In the genomic region with DNA sequence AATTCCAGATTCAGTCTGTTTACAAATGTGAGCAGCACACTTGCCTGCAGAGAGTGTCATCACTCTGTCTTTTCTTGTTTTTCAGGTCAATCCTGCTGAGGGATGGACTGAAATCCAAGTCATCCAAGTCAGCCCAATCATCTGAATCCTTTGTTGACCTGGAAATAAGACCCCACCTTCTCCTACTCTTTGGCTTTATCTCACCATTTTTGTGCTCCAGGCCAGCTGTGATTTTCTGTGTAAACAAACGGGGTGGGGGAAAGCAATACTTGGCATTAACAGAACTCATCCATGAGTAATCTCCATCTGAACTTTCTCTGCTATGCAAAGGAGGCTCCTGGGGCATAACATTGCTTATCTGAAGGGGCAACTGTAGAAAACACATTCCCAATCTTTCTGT, we compare ENCODE assay signal across 18 cellular contexts. TPM values are rescaled to one million over a fixed set of nuclear protein-coding genes. Genes with fewer than 3 reads are reported as not detected.
A peak's percentile ranks its signal among the peaks of the same experiment; 100 is the strongest.
DNase-seq lines count a peak whose midpoint lies in the region; ATAC-seq and TF ChIP-seq lines count a peak whose summit lies in the region.
"Had no signal": no experiment of that assay in that cellular context is flagged by ENCODE, and none has a peak within 500 bp of the region (broad histone marks: within the 10 kb centered on the region; RNA-seq: fewer than 3 reads in every experiment).

No MANE protein-coding gene starts in this region.

- no peak for TF ChIP-seq POLR2A in GM18505 (IDR thresholded peaks at IDR 0.05; ENCODE audit: borderline replicate concordance, extremely low read depth, insufficient read depth, insufficient read length)
- no peak for TF ChIP-seq POLR2A in stomach (IDR thresholded peaks at IDR 0.05)

- H2AFZ ChIP-seq in mesenchymal stem cell (ENCODE audit: low read depth, low read length) = no peak overlapping the region

- H3K4me3 ChIP-seq in mesenchymal stem cell (ENCODE audit: insufficient read depth in 1 of 2, low read depth in 1 of 2, low read length in 2 of 2) (peak overlapping the region in 1 of 2 experiments; percentile 16), stomach (no peak overlapping the region)
- H3K4me3 ChIP-seq: cardiac muscle cell, left ventricle myocardium inferior had no signal

- H3K14ac ChIP-seq in mesenchymal stem cell (ENCODE audit: low read length in 2 of 2) = no peak overlapping the region

- H3K4me2 ChIP-seq in mesenchymal stem cell (ENCODE audit: low read length, poor library complexity, severe bottlenecking) = no peak overlapping the region

- H3K27ac ChIP-seq in cingulate gyrus (ENCODE audit: low read depth, low read length) (peak overlapping the region; percentile 10), mesenchymal stem cell (ENCODE audit: low read length, poor library complexity, severe bottlenecking) (no peak overlapping the region), stomach (no peak overlapping the region)
- H3K27ac ChIP-seq: cardiac muscle cell, left ventricle myocardium inferior had no signal

- H3K27me3 ChIP-seq in mesenchymal stem cell (ENCODE audit: control insufficient read depth in 1 of 2, insufficient read depth in 1 of 2, low read length in 2 of 2) (no peaks in the 10 kb centered on the region), stomach (no peaks in the 10 kb centered on the region)
- H3K27me3 ChIP-seq: cardiac muscle cell had no signal

- H3K4me1 ChIP-seq in mesenchymal stem cell (ENCODE audit: control insufficient read depth, insufficient read depth, low read depth, low read length) (peaks cover 3% of the 10 kb centered on the region), stomach (peaks cover 0 to 9% (median 0%) of the 10 kb centered on the region in 4 donors)
- H3K4me1 ChIP-seq: left ventricle myocardium inferior had no signal

- H3K4ac ChIP-seq in mesenchymal stem cell (ENCODE audit: low read depth in 1 of 2, low read length in 2 of 2) = no peak overlapping the region

- H2BK120ac ChIP-seq in mesenchymal stem cell (ENCODE audit: low read depth, low read length) = no peak overlapping the region

- H3K18ac ChIP-seq in mesenchymal stem cell (ENCODE audit: low read depth in 1 of 2, low read length in 2 of 2) = no peak overlapping the region

- H3K9ac ChIP-seq in mesenchymal stem cell (ENCODE audit: low read length) = no peak overlapping the region

- intact Hi-C loops in stomach (cut with DNase I; ENCODE audit: low total_unique reads) = no loop called here

- H3K9me3 ChIP-seq in mesenchymal stem cell (ENCODE audit: control insufficient read depth, low read length) (no peaks in the 10 kb centered on the region), stomach (no peaks in the 10 kb centered on the region)
- H3K9me3 ChIP-seq: left ventricle myocardium inferior had no signal

- no peak for ATAC-seq in GM18505 (IDR thresholded peaks at IDR 0.05; ENCODE audit: unreplicated experiment)
- no peak for ATAC-seq in HG03025 (IDR thresholded peaks at IDR 0.05; ENCODE audit: low FRiP score, unreplicated experiment)
- ATAC-seq: stimulated activated naive CD8-positive, alpha-beta T cell treated with anti-CD3 and anti-CD28 coated beads, Interleukin-15, amount 100 ng/mL, for 72 hours; T-cell had no signal

- H2BK15ac ChIP-seq in mesenchymal stem cell (ENCODE audit: low read depth, poor library complexity, severe bottlenecking) = no peak overlapping the region

- DNase-seq in ELF-1 (ENCODE audit: low read depth, low spot score) = peak; percentile 66
- DNase-seq in NCI-H226 = peak; percentile 24
- peak; percentile 14 for DNase-seq in mesenchymal stem cell
- no peak for DNase-seq in AG20443 (ENCODE audit: low spot score)
- no peak for DNase-seq in stomach
- DNase-seq: activated effector memory CD4-positive, alpha-beta T cell treated with anti-CD3 and anti-CD28 coated beads, Interleukin-2, amount 50 U/mL, for 16 hours; CD8-positive, alpha-beta memory T cell; KBM-7; left ventricle myocardium inferior; MV-4-11; NCI-H526; stimulated activated CD4-positive, alpha-beta T cell treated with anti-CD3 and anti-CD28 coated beads, Interleukin-4, amount 100 ng/mL, for 24 hours; stimulated activated naive CD8-positive, alpha-beta T cell treated with anti-CD3 and anti-CD28 coated beads, Interleukin-15, amount 100 ng/mL, for 72 hours; T-cell had no signal

- no peak overlapping the region for H2BK5ac ChIP-seq in mesenchymal stem cell (ENCODE audit: low read depth, low read length, poor library complexity, severe bottlenecking)

- H3K79me1 ChIP-seq in mesenchymal stem cell (replicated peaks; ENCODE audit: low read length, poor library complexity, severe bottlenecking) = no peaks in the 10 kb centered on the region

- H3K23ac ChIP-seq in mesenchymal stem cell (ENCODE audit: low read length in 2 of 2) = no peak overlapping the region

- H2AK5ac ChIP-seq in mesenchymal stem cell (ENCODE audit: low read length, severe bottlenecking) = no peak overlapping the region

- H3K36me3 ChIP-seq in mesenchymal stem cell (ENCODE audit: control insufficient read depth in 1 of 2, insufficient read depth in 2 of 2, low read depth in 1 of 2, low read length in 2 of 2) (peaks cover 29 to 85% of the 10 kb centered on the region in 2 experiments), stomach (peaks cover 61 to 100% (median 95%) of the 10 kb centered on the region in 4 donors)

- no peak for TF ChIP-seq EP300 in stomach (IDR thresholded peaks at IDR 0.05)

- no peak overlapping the region for H4K91ac ChIP-seq in mesenchymal stem cell (ENCODE audit: low read length)

- 79% methylated on average over 1 of the region's 1 CpG for WGBS in mesenchymal stem cell
- WGBS in stomach, 5 donors = 67 to 76% (median 68%) methylated on average over 1 of the region's 1 CpG

- H4K8ac ChIP-seq in mesenchymal stem cell (ENCODE audit: low read length) = no peak overlapping the region

- H2BK12ac ChIP-seq in mesenchymal stem cell (ENCODE audit: low read length in 2 of 2) = no peak overlapping the region

- TF ChIP-seq CTCF in stomach (IDR thresholded peaks at IDR 0.05) = no peak

RNA-seq across cellular contexts. Expression of gene GSTA4, which starts 16.9 kb away (rescaled TPM):
- polyA plus RNA-seq in mesenchymal stem cell (2013, experiment 1 of 2) = 24.9 TPM
- polyA plus RNA-seq in mesenchymal stem cell (2013, experiment 2 of 2) = 25.5 TPM
- total RNA-seq in stomach = 100 to 1,000 TPM in 2 of 5 donors, 10 to 100 TPM in 2, 1 to 10 TPM in 1; 5.2 to 105 (median 62.4) TPM
- polyA plus RNA-seq in stomach = 10 to 100 TPM; 41.6 to 54.8 (median 42.7) TPM

RNA-seq across cellular contexts. Expression of gene CILK1, which starts 49.6 kb away (rescaled TPM):
- polyA plus RNA-seq in mesenchymal stem cell (2013, experiment 1 of 2) = 12.2 TPM
- 12.6 TPM for polyA plus RNA-seq in mesenchymal stem cell (2013, experiment 2 of 2)
- total RNA-seq in stomach = 10 to 100 TPM in 3 of 5 donors, 1 to 10 TPM in 2; 6.4 to 31.6 (median 18.3) TPM
- polyA plus RNA-seq in stomach = 10 to 100 TPM in 1 of 3 donors, 1 to 10 TPM in 2; 4.2 to 12.1 (median 7.2) TPM

RNA-seq across cellular contexts. Expression of gene FBXO9, which starts 53.2 kb away (rescaled TPM):
- 47.0 TPM for polyA plus RNA-seq in mesenchymal stem cell (2013, experiment 1 of 2)
- 49.2 TPM for polyA plus RNA-seq in mesenchymal stem cell (2013, experiment 2 of 2)
- 100 to 1,000 TPM in 1 of 5 donors, 10 to 100 TPM in 4; 53.1 to 119 (median 67.1) TPM for total RNA-seq in stomach
- polyA plus RNA-seq in stomach = 10 to 100 TPM; 33.9 to 45.4 (median 42.2) TPM

Comparison
In these comparisons a context has a peak if more than half of its experiments do, and no peak if none do; other contexts are left out.
1. DNase-seq: peak in ELF-1 (single experiment), NCI-H226 (single experiment) and mesenchymal stem cell (single experiment); none in AG20443 (single experiment) and stomach (single experiment).